ENCODE assay signal across 19 cellular contexts in genomic region chr3:10217359-10217758, GRCh38. TPM values are rescaled to one million over a fixed set of nuclear protein-coding genes. Genes with fewer than 3 reads are reported as not detected.
DNase-seq lines count a peak whose midpoint lies in the region; ATAC-seq, FAIRE-seq and TF ChIP-seq lines count a peak whose summit lies in the region.
"Had no signal": no experiment of that assay in that cellular context is flagged by ENCODE, and none has a peak within 500 bp of the region (broad histone marks: within the 10 kb centered on the region; RNA-seq: fewer than 3 reads in every experiment).

No MANE protein-coding gene starts in this region.

- H3K27ac ChIP-seq in HepG2 (ENCODE audit: extremely low read length, insufficient read depth, low read length): no peak overlapping the region
- H3K27ac ChIP-seq in right lobe of liver: no peak overlapping the region

- in situ Hi-C loops in HepG2 (cut with HindIII; ENCODE audit: extremely low pct_ligation_motif_present, low pct_unique_long_range_greater_than_20kb): no loop called here

- H3K27me3 ChIP-seq in HepG2 (ENCODE audit: control insufficient read depth in 1 of 2, insufficient read depth in 2 of 2, low read length in 2 of 2) (no peaks in the 10 kb centered on the region), right lobe of liver (no peaks in the 10 kb centered on the region)

- ATAC-seq in HepG2 (no peak), right lobe of liver (no peak), T-helper 17 cell (no peak), memory B cell (ENCODE audit: low read depth) (no peak)
- ATAC-seq: CD8-positive, alpha-beta T cell; GM23338; HCT116 had no signal

- H3K4me1 Mint-ChIP-seq in Calu3 (ENCODE audit: low read depth, unreplicated experiment) (peaks cover 26% of the 10 kb centered on the region), T-helper 17 cell (peaks cover 19% of the 10 kb centered on the region), memory B cell (peaks cover 30% of the 10 kb centered on the region)

- H3K9ac ChIP-seq in HepG2 (ENCODE audit: insufficient read depth, low read depth, low read length): no peak overlapping the region

- TF ChIP-seq EP300 in HepG2 (IDR thresholded peaks at IDR 0.05; ENCODE audit: low read depth in 2 of 2, low read length in 2 of 2) (no peak), HepG2 (CRISPR knock-in tag; IDR thresholded peaks at IDR 0.05; ENCODE audit: borderline replicate concordance) (no peak)

- H3K4me1 ChIP-seq in HepG2 (ENCODE audit: insufficient read depth, low read length): peaks cover 19% of the 10 kb centered on the region
- H3K4me1 ChIP-seq in right lobe of liver: no peaks in the 10 kb centered on the region

- H3K27ac Mint-ChIP-seq in Calu3 (ENCODE audit: unreplicated experiment): peak overlapping the region; percentile 27
- H3K27ac Mint-ChIP-seq in T-helper 17 cell: peak overlapping the region; percentile 54
- H3K27ac Mint-ChIP-seq in memory B cell: peak overlapping the region; percentile 77
- H3K27ac Mint-ChIP-seq: CD8-positive, alpha-beta T cell; GM23338; H9; HFFc6 had no signal

- H3K9me3 Mint-ChIP-seq in Calu3 (ENCODE audit: low read depth, unreplicated experiment) (peaks cover 11% of the 10 kb centered on the region), memory B cell (peaks cover 10% of the 10 kb centered on the region)
- H3K9me3 Mint-ChIP-seq: CD8-positive, alpha-beta T cell; HFFc6 had no signal

- TF ChIP-seq POLR2A in HepG2 (IDR thresholded peaks at IDR 0.05; ENCODE audit: insufficient read depth in 1 of 2, low read depth in 2 of 2, low read length in 2 of 2) (no peak), right lobe of liver (IDR thresholded peaks at IDR 0.05) (no peak)

- H3K4me3 Mint-ChIP-seq in Calu3 (ENCODE audit: low read depth, unreplicated experiment): no peak overlapping the region
- no peak overlapping the region for H3K4me3 Mint-ChIP-seq in T-helper 17 cell
- no peak overlapping the region for H3K4me3 Mint-ChIP-seq in memory B cell
- H3K4me3 Mint-ChIP-seq: CD8-positive, alpha-beta T cell; GM23338; H9; HFFc6 had no signal

- H3K9me3 ChIP-seq in HepG2 (ENCODE audit: low read length) (peaks cover 8% of the 10 kb centered on the region; the same call in 1 of the 2 replicates), right lobe of liver (no peaks in the 10 kb centered on the region), T-helper 17 cell (ENCODE audit: control insufficient read depth, low read length, poor library complexity, severe bottlenecking) (no peaks in the 10 kb centered on the region)

- no peak overlapping the region for H3K4me2 ChIP-seq in HepG2 (ENCODE audit: low read depth, low read length)
- H3K4me2 ChIP-seq: GM23338 had no signal

- no peaks in the 10 kb centered on the region for H3K27me3 Mint-ChIP-seq in Calu3 (ENCODE audit: unreplicated experiment)
- no peaks in the 10 kb centered on the region for H3K27me3 Mint-ChIP-seq in T-helper 17 cell
- H3K27me3 Mint-ChIP-seq in memory B cell: no peaks in the 10 kb centered on the region

- DNase-seq in HepG2 (ENCODE audit: low spot score): no peak
- DNase-seq in right lobe of liver: no peak
- no peak for DNase-seq in Calu3
- no peak for DNase-seq in T-helper 17 cell
- DNase-seq in memory B cell (ENCODE audit: low spot score in 2 of 2): no peak
- no peak for DNase-seq in activated CD4-positive, CD25-positive, alpha-beta regulatory T cell treated with anti-CD3 and anti-CD28 coated beads, Interleukin-2, amount 50 U/mL, for 72 hours
- no peak for DNase-seq in COLO829 (ENCODE audit: low spot score)
- no peak for DNase-seq in NCI-H446 (lab: John Stamatoyannopoulos, UW)
- DNase-seq: C1 segment of cervical spinal cord; CD8-positive, alpha-beta T cell; DMS53; DMS79 treated with DMSO at 0.1 percent for 48 hours; GF-D8; H9; HFFc6 had no signal

- CTCF ChIA-PET in HepG2 (lab: Yijun Ruan, JAX; ENCODE audit: low intra/inter-chr PET ratio, low total read pairs): no interaction called here
- CTCF ChIA-PET in Calu3 (lab: Charles Lee): interaction anchor here (0.6 kb wide), 1 partner anchor 849 kb away, joined by 5 read pairs; no protein-coding TSS in a partner anchor

- BruUV-seq in HepG2 (replicated peaks; lab: Mats Ljungman, UMichigan): TSS peak; percentile 49
- BruUV-seq in Calu3 (replicated peaks; lab: Mats Ljungman, UMichigan): no TSS peak

- intact Hi-C loops in HepG2 (cut with micrococcal nuclease; ENCODE audit: unreplicated experiment) (no loop called here), right lobe of liver (cut with DNase I) (no loop called here), Calu3 (cut with micrococcal nuclease; ENCODE audit: unreplicated experiment) (no loop called here)

- no peak overlapping the region for H2AFZ ChIP-seq in HepG2 (ENCODE audit: low read length)
- H2AFZ ChIP-seq: GM23338 had no signal

- FAIRE-seq in HepG2 (lab: Jason Lieb, UNC): no peak
- FAIRE-seq: GM12891, GM18507 had no signal

- peaks cover 72% of the 10 kb centered on the region for H3K36me3 Mint-ChIP-seq in Calu3 (ENCODE audit: insufficient read depth, unreplicated experiment)
- H3K36me3 Mint-ChIP-seq in T-helper 17 cell (ENCODE audit: low read depth): peaks cover 3% of the 10 kb centered on the region
- H3K36me3 Mint-ChIP-seq in memory B cell: peaks cover 38% of the 10 kb centered on the region

- WGBS in HepG2 (ENCODE audit: low lambda C conversion rate): 94% methylated on average over 3 of the region's 3 CpGs
- WGBS in right lobe of liver (ENCODE audit: insufficient coverage, low coverage, low lambda C conversion rate, missing lambda C conversion rate): 94% methylated on average over 3 of the region's 3 CpGs

- H3K36me3 ChIP-seq in HepG2 (replicated peaks in 1 of 2; ENCODE audit: control insufficient read depth in 1 of 2, insufficient read depth in 2 of 2, low read length in 2 of 2) (peaks cover 26 to 62% of the 10 kb centered on the region in 2 experiments; a peak in 4 of 5 replicates), right lobe of liver (peaks cover 0 to 12% (median 3%) of the 10 kb centered on the region in 4 donors)

- no peak for TF ChIP-seq RAD21 in HepG2 (CRISPR knock-in tag; IDR thresholded peaks at IDR 0.05)

- no peaks in the 10 kb centered on the region for H4K20me1 ChIP-seq in HepG2 (ENCODE audit: insufficient read depth, low read length)

- H3K79me2 ChIP-seq in HepG2 (ENCODE audit: insufficient read depth, low read length): no peaks in the 10 kb centered on the region

- TF ChIP-seq CTCF in HepG2 (CRISPR knock-in tag; IDR thresholded peaks at IDR 0.05) (no peak), right lobe of liver (IDR thresholded peaks at IDR 0.05) (no peak), Calu3 (IDR thresholded peaks at IDR 0.05; ENCODE audit: unreplicated experiment) (no peak)

- POLR2A ChIA-PET in HepG2 (lab: Yijun Ruan, JAX): no interaction called here

- H3K4me3 ChIP-seq in HepG2 (replicated peaks in 1 of 3; ENCODE audit: insufficient read depth in 1 of 3, low read depth in 2 of 3, low read length in 3 of 3) (no peak overlapping the region), right lobe of liver (no peak overlapping the region)
- H3K4me3 ChIP-seq: GM23338 had no signal

RNA-seq across cellular contexts. Expression of gene TATDN2, which starts 30.9 kb away (rescaled TPM):
- total RNA-seq in HepG2 (2016; rRNA removed; fragmentation: Illumina TruSeq; extraction: Trizol) (21.9 and 23.9 TPM in 2 replicates), right lobe of liver (10 to 100 TPM in 3 of 6 experiments, 1 to 10 TPM in 3; 7.2 to 13.4 (median 10.1) TPM), Calu3 (2022) (34.2 and 34.3 TPM in 2 replicates), T-helper 17 cell (10 to 100 TPM; 56.8 to 63.7 TPM)
- 6.6 and 7.4 TPM in 2 replicates for total RNA-seq in HepG2 (2016; cell fraction: cytosol; rRNA removed; fragmentation: Illumina TruSeq; extraction: Trizol; ENCODE audit: low read depth)
- 20.1 and 20.5 TPM in 2 replicates for total RNA-seq in HepG2 (2016; cell fraction: insoluble cytoplasmic fraction; rRNA removed; fragmentation: Illumina TruSeq; extraction: Trizol)
- 26.1 and 26.9 TPM in 2 replicates for total RNA-seq in HepG2 (2016; cell fraction: membrane; rRNA removed; fragmentation: Illumina TruSeq; extraction: Trizol)
- total RNA-seq in HepG2 (2016; cell fraction: nucleus; rRNA removed; fragmentation: Illumina TruSeq; extraction: Trizol): 23.9 and 28.8 TPM in 2 replicates
- 12.1 and 17.1 TPM in 2 replicates for polyA plus RNA-seq in HepG2 (2011; rRNA removed)
- 12.0 and 14.6 TPM in 2 replicates for polyA plus RNA-seq in HepG2 (2011; cell fraction: cytosol; rRNA removed)
- polyA plus RNA-seq in HepG2 (2011; cell fraction: nucleus; rRNA removed): 28.5 and 29.0 TPM in 2 replicates
- 21.4 and 21.6 TPM in 2 replicates for polyA plus RNA-seq in HepG2 (2012)
- polyA plus RNA-seq in HepG2 (2016; cell fraction: cytosol; fragmentation: Illumina TruSeq; extraction: Trizol; ENCODE audit: low read depth): 7.7 and 8.7 TPM in 2 replicates
- 25.2 and 26.4 TPM in 2 replicates for polyA plus RNA-seq in HepG2 (2016; cell fraction: insoluble cytoplasmic fraction; fragmentation: Illumina TruSeq; extraction: Trizol; ENCODE audit: low read depth)
- polyA plus RNA-seq in HepG2 (2016; cell fraction: membrane; fragmentation: Illumina TruSeq; extraction: Trizol; ENCODE audit: low read depth): 25.5 and 26.0 TPM in 2 replicates
- polyA plus RNA-seq in HepG2 (2016; cell fraction: nucleus; fragmentation: Illumina TruSeq; extraction: Trizol; ENCODE audit: insufficient read depth, low read depth): 29.9 and 30.2 TPM in 2 replicates
- 33.5 and 56.4 TPM in 2 replicates for polyA minus RNA-seq in HepG2 (2011; rRNA and poly(A)+ RNA removed; ENCODE audit: low replicate concordance)
- 8.4 and 9.5 TPM in 2 replicates for polyA minus RNA-seq in HepG2 (2011; cell fraction: cytosol; rRNA and poly(A)+ RNA removed)
- 60.3 and 66.9 TPM in 2 replicates for polyA minus RNA-seq in HepG2 (2011; cell fraction: nucleus; rRNA and poly(A)+ RNA removed)

RNA-seq across cellular contexts. Expression of gene IRAK2, which starts 52.6 kb away (rescaled TPM):
- 13.1 and 15.3 TPM in 2 replicates for total RNA-seq in HepG2 (2016; rRNA removed; fragmentation: Illumina TruSeq; extraction: Trizol)
- 1.5 and 1.7 TPM in 2 replicates for total RNA-seq in HepG2 (2016; cell fraction: cytosol; rRNA removed; fragmentation: Illumina TruSeq; extraction: Trizol; ENCODE audit: low read depth)
- total RNA-seq in HepG2 (2016; cell fraction: insoluble cytoplasmic fraction; rRNA removed; fragmentation: Illumina TruSeq; extraction: Trizol): 12.7 and 14.4 TPM in 2 replicates
- total RNA-seq in HepG2 (2016; cell fraction: membrane; rRNA removed; fragmentation: Illumina TruSeq; extraction: Trizol): 5.2 TPM in 2 replicates
- 8.0 and 8.2 TPM in 2 replicates for total RNA-seq in HepG2 (2016; cell fraction: nucleus; rRNA removed; fragmentation: Illumina TruSeq; extraction: Trizol)
- 23.3 and 27.9 TPM in 2 replicates for polyA plus RNA-seq in HepG2 (2011; rRNA removed)
- 20.5 and 24.9 TPM in 2 replicates for polyA plus RNA-seq in HepG2 (2011; cell fraction: cytosol; rRNA removed)
- polyA plus RNA-seq in HepG2 (2011; cell fraction: nucleus; rRNA removed): 10.1 and 12.7 TPM in 2 replicates
- polyA plus RNA-seq in HepG2 (2012): 12.4 and 13.3 TPM in 2 replicates
- polyA plus RNA-seq in HepG2 (2016; cell fraction: cytosol; fragmentation: Illumina TruSeq; extraction: Trizol; ENCODE audit: low read depth): 0.59 and 0.79 TPM in 2 replicates
- 11.6 and 13.6 TPM in 2 replicates for polyA plus RNA-seq in HepG2 (2016; cell fraction: insoluble cytoplasmic fraction; fragmentation: Illumina TruSeq; extraction: Trizol; ENCODE audit: low read depth)
- 1.8 and 2.2 TPM in 2 replicates for polyA plus RNA-seq in HepG2 (2016; cell fraction: membrane; fragmentation: Illumina TruSeq; extraction: Trizol; ENCODE audit: low read depth)
- polyA plus RNA-seq in HepG2 (2016; cell fraction: nucleus; fragmentation: Illumina TruSeq; extraction: Trizol; ENCODE audit: insufficient read depth, low read depth): 9.0 and 10.2 TPM in 2 replicates
- polyA minus RNA-seq in HepG2 (2011; rRNA and poly(A)+ RNA removed; ENCODE audit: low replicate concordance): 11.7 and 37.7 TPM in 2 replicates
- polyA minus RNA-seq in HepG2 (2011; cell fraction: cytosol; rRNA and poly(A)+ RNA removed): 15.0 and 20.4 TPM in 2 replicates
- 9.5 and 12.4 TPM in 2 replicates for polyA minus RNA-seq in HepG2 (2011; cell fraction: nucleus; rRNA and poly(A)+ RNA removed)
- total RNA-seq in right lobe of liver: 10 to 100 TPM in 3 of 6 experiments, 1 to 10 TPM in 3; 4.2 to 16.0 (median 8.4) TPM
- 25.5 and 31.6 TPM in 2 replicates for total RNA-seq in Calu3 (2022)
- 1 to 10 TPM; 4.6 to 5.0 TPM for total RNA-seq in T-helper 17 cell

Comparison
In these comparisons a context has a peak if more than half of its experiments do, and no peak if none do; other contexts are left out.
1. H3K27ac Mint-ChIP-seq: peak in every context shown above with its lines; median percentile 77 in memory B cell; 54 in T-helper 17 cell; 27 in Calu3.